8 cellular contexts compared by ENCODE assay signal in genomic region chr1:77413541-77414335, GRCh38.
DNase-seq lines count a peak whose midpoint lies in the region; ATAC-seq and TF ChIP-seq lines count a peak whose summit lies in the region.

No MANE protein-coding gene starts in this region.

- no peak for TF ChIP-seq CTCF in GM13977 (IDR thresholded peaks at IDR 0.05; ENCODE audit: extremely low read depth, insufficient read depth, missing control alignments)

- peak; percentile 12 for DNase-seq in GM13977 (ENCODE audit: low spot score)
- no peak for DNase-seq in activated naive CD8-positive, alpha-beta T cell treated with anti-CD3 and anti-CD28 coated beads, Interleukin-2, amount 10 ng/mL, durations not matched to agents 7 days and 5 days
- DNase-seq in germinal center (ENCODE audit: low spot score), result no peak
- DNase-seq in hepatic stellate cell (ENCODE audit: low spot score), result no peak
- no peak for DNase-seq in SW480 (ENCODE audit: low spot score)
- DNase-seq in caudate nucleus (lab: John Stamatoyannopoulos, UW), result no peak

- in situ Hi-C loops in GM13977 (cut with MboI; ENCODE audit: low pct_unique_long_range_greater_than_20kb, low sequenced_read_pairs, unreplicated experiment), result no loop called here

- POLR2A ChIA-PET in activated naive CD8-positive, alpha-beta T cell treated with anti-CD3 and anti-CD28 coated beads, Interleukin-2, amount 10 ng/mL, durations not matched to agents 7 days and 5 days (lab: Charles Lee), result no interaction called here

- peak overlapping the region; percentile 31 for H3K4me3 Mint-ChIP-seq in activated naive CD8-positive, alpha-beta T cell treated with anti-CD3 and anti-CD28 coated beads, Interleukin-2, amount 10 ng/mL, durations not matched to agents 7 days and 5 days

- no peak overlapping the region for H3K27ac ChIP-seq in caudate nucleus (ENCODE audit: low read depth, low read length)

- ATAC-seq in GM21367 (IDR thresholded peaks at IDR 0.05; ENCODE audit: unreplicated experiment) (peak; percentile 84), HG03378 (IDR thresholded peaks at IDR 0.05; ENCODE audit: unreplicated experiment) (peak; percentile 95)
- peak; percentile 58 for ATAC-seq in activated naive CD8-positive, alpha-beta T cell treated with anti-CD3 and anti-CD28 coated beads, Interleukin-2, amount 10 ng/mL, durations not matched to agents 7 days and 5 days (ENCODE audit: low read depth)

- peaks cover 13% of the 10 kb centered on the region for H3K36me3 Mint-ChIP-seq in activated naive CD8-positive, alpha-beta T cell treated with anti-CD3 and anti-CD28 coated beads, Interleukin-2, amount 10 ng/mL, durations not matched to agents 7 days and 5 days

- H3K4me1 Mint-ChIP-seq in activated naive CD8-positive, alpha-beta T cell treated with anti-CD3 and anti-CD28 coated beads, Interleukin-2, amount 10 ng/mL, durations not matched to agents 7 days and 5 days, result peaks cover 14% of the 10 kb centered on the region

- H3K27me3 Mint-ChIP-seq in activated naive CD8-positive, alpha-beta T cell treated with anti-CD3 and anti-CD28 coated beads, Interleukin-2, amount 10 ng/mL, durations not matched to agents 7 days and 5 days, result no peaks in the 10 kb centered on the region

- peak overlapping the region; percentile 66 for H3K27ac Mint-ChIP-seq in activated naive CD8-positive, alpha-beta T cell treated with anti-CD3 and anti-CD28 coated beads, Interleukin-2, amount 10 ng/mL, durations not matched to agents 7 days and 5 days

- peaks cover 9% of the 10 kb centered on the region for H3K9me3 Mint-ChIP-seq in activated naive CD8-positive, alpha-beta T cell treated with anti-CD3 and anti-CD28 coated beads, Interleukin-2, amount 10 ng/mL, durations not matched to agents 7 days and 5 days
